In genomic region chr1:156896490-156897033, GRCh38 we compare ENCODE assay signal across 10 cellular contexts. TPM values are rescaled to one million over a fixed set of nuclear protein-coding genes. Genes with fewer than 3 reads are reported as not detected.
DNase-seq lines count a peak whose midpoint lies in the region; ATAC-seq and TF ChIP-seq lines count a peak whose summit lies in the region.
"Had no signal": no experiment of that assay in that cellular context is flagged by ENCODE, and none has a peak within 500 bp of the region (broad histone marks: within the 10 kb centered on the region; RNA-seq: fewer than 3 reads in every experiment).

No MANE protein-coding gene starts in this region.

- DNase-seq in heart right ventricle = no peak
- DNase-seq in left ventricle myocardium superior = no peak
- DNase-seq in cardiac fibroblast (ENCODE audit: low read depth in 2 of 2) = peak; percentile 87 to 94
- peak in 1 of 2 donors; percentile 67 for DNase-seq in left lung
- DNase-seq in RPMI8226 = no peak
- no peak for DNase-seq in NCI-H2029 treated with DMSO at 0.1 percent for 48 hours (lab: John Stamatoyannopoulos, UW)
- DNase-seq in stimulated activated CD8-positive, alpha-beta memory T cell treated with anti-CD3 and anti-CD28 coated beads, Interleukin-4, amount 100 ng/mL, for 48 hours = no peak
- DNase-seq: activated T-cell treated with anti-CD3 and anti-CD28 coated beads, Interleukin-2, amount 50 U/mL, for 48 hours; C1 segment of cervical spinal cord had no signal

- H3K36me3 ChIP-seq in heart right ventricle (no peaks in the 10 kb centered on the region), left lung (no peaks in the 10 kb centered on the region)

- peak overlapping the region in 9 of 10 donors; percentile 89 to 98 (median 94) for H3K27ac ChIP-seq in heart right ventricle
- peak overlapping the region; percentile 3 to 62 for H3K27ac ChIP-seq in left lung

- peaks cover 33 to 95% (median 87%) of the 10 kb centered on the region in 9 donors for H3K4me1 ChIP-seq in heart right ventricle
- H3K4me1 ChIP-seq in left lung = peaks cover 8 to 71% of the 10 kb centered on the region in 2 donors

- H3K4me3 ChIP-seq in heart right ventricle (peak overlapping the region in 5 of 10 donors; percentile 22 to 82 (median 64)), cardiac fibroblast (replicated peaks in 1 of 2; ENCODE audit: low read depth in 2 of 2, low read length in 2 of 2) (peak overlapping the region in 1 of 2 donors; percentile 28), left lung (no peak overlapping the region)

- WGBS in heart right ventricle, 2 donors = 75 to 80% methylated on average over 16 of the region's 16 CpGs

- peaks cover 0 to 37% (median 9%) of the 10 kb centered on the region in 7 donors for H3K27me3 ChIP-seq in heart right ventricle
- H3K27me3 ChIP-seq in left lung = peaks cover 8 to 39% of the 10 kb centered on the region in 2 donors

- ATAC-seq in heart right ventricle (peak in 1 of 8 donors; percentile 7), left ventricle myocardium superior (no peak), left lung (peak; percentile 10), HG02885 (IDR thresholded peaks at IDR 0.05; ENCODE audit: poor library complexity, unreplicated experiment) (no peak)

- TF ChIP-seq CTCF in heart right ventricle (IDR thresholded peaks at IDR 0.05) (no peak), cardiac fibroblast (IDR thresholded peaks at IDR 0.05; ENCODE audit: low read depth, low read length) (no peak), left lung (IDR thresholded peaks at IDR 0.05) (no peak)

- H3K9me3 ChIP-seq in heart right ventricle (no peaks in the 10 kb centered on the region), left lung (no peaks in the 10 kb centered on the region)

- intact Hi-C loops in heart right ventricle (cut with DNase I) = loop anchor here in 1 of 10 donors (10.0 kb wide), 1 partner anchor 232 kb away; no protein-coding TSS in a partner anchor
- intact Hi-C loops in left ventricle myocardium superior (cut with micrococcal nuclease) = no loop called here
- intact Hi-C loops in left lung (cut with DNase I) = no loop called here

RNA-seq across cellular contexts. Expression of gene PEAR1, which starts 3.0 kb away (rescaled TPM):
- 10 to 100 TPM in 2 of 10 donors, 1 to 10 TPM in 8; 3.8 to 12.4 (median 7.1) TPM for total RNA-seq in heart right ventricle
- 10 to 100 TPM in 1 of 2 donors, 1 to 10 TPM in 1; 6.2 to 13.7 TPM for polyA plus RNA-seq in heart right ventricle
- total RNA-seq in left ventricle myocardium superior = 8.2 TPM
- 10 to 100 TPM; 10.6 to 12.3 TPM for total RNA-seq in left lung

RNA-seq across cellular contexts. Expression of gene LRRC71, which starts 23.9 kb away (rescaled TPM):
- under 1 TPM in 3 of 10 donors, not detected in 7; 0.15 to 0.38 (median 0.35) TPM for total RNA-seq in heart right ventricle
- polyA plus RNA-seq in heart right ventricle = under 1 TPM; 0.06 to 0.51 TPM
- 0.17 TPM for total RNA-seq in left ventricle myocardium superior
- 1 to 10 TPM in 1 of 2 donors, under 1 TPM in 1; 0.38 to 3.5 TPM for total RNA-seq in left lung

RNA-seq across cellular contexts. Expression of gene NTRK1, which starts 35.9 kb away (rescaled TPM):
- total RNA-seq in heart right ventricle = 1 to 10 TPM in 4 of 10 donors, under 1 TPM in 6; 0.15 to 3.7 (median 0.69) TPM
- 1 to 10 TPM in 1 of 2 donors, under 1 TPM in 1; 0.28 to 1.5 TPM for polyA plus RNA-seq in heart right ventricle
- 0.69 TPM for total RNA-seq in left ventricle myocardium superior
- total RNA-seq in left lung = under 1 TPM; 0.47 to 0.97 TPM

RNA-seq across cellular contexts. Expression of gene INSRR, which starts 37.6 kb away (rescaled TPM):
- total RNA-seq in heart right ventricle (under 1 TPM; 0.04 to 0.20 (median 0.07) TPM), left ventricle myocardium superior (0.72 TPM), left lung (not detected)
- polyA plus RNA-seq in heart right ventricle = under 1 TPM; 0.01 to 0.80 TPM

Comparison
In these comparisons a context has a peak if more than half of its experiments do, and no peak if none do; other contexts are left out.
1. DNase-seq: peak in cardiac fibroblast (2 of 2); none in heart right ventricle (0 of 2), left ventricle myocardium superior (single experiment), RPMI8226 (single experiment), NCI-H2029 treated with DMSO at 0.1 percent for 48 hours (single experiment) and stimulated activated CD8-positive, alpha-beta memory T cell treated with anti-CD3 and anti-CD28 coated beads, Interleukin-4, amount 100 ng/mL, for 48 hours (single experiment).